1 cellular context compared by ENCODE assay signal in genomic region chr1:10690484-10690883, GRCh38.
A peak's percentile ranks its signal among the peaks of the same experiment; 100 is the strongest.
TF ChIP-seq lines count a peak whose summit lies in the region.

No MANE protein-coding gene starts in this region.

TF ChIP-seq in K562, 482 proteins besides CTCF, POLR2A, EP300 and RAD21 (continued from another document and continues in another):
- no peak for TF ChIP-seq CC2D1A (IDR thresholded peaks at IDR 0.05)
- TF ChIP-seq, protein P1, sequence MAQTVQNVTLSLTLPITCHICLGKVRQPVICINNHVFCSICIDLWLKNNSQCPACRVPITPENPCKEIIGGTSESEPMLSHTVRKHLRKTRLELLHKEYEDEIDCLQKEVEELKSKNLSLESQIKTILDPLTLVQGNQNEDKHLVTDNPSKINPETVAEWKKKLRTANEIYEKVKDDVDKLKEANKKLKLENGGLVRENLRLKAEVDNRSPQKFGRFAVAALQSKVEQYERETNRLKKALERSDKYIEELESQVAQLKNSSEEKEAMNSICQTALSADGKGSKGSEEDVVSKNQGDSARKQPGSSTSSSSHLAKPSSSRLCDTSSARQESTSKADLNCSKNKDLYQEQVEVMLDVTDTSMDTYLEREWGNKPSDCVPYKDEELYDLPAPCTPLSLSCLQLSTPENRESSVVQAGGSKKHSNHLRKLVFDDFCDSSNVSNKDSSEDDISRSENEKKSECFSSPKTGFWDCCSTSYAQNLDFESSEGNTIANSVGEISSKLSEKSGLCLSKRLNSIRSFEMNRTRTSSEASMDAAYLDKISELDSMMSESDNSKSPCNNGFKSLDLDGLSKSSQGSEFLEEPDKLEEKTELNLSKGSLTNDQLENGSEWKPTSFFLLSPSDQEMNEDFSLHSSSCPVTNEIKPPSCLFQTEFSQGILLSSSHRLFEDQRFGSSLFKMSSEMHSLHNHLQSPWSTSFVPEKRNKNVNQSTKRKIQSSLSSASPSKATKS (CRISPR knock-in tag; IDR thresholded peaks at IDR 0.05), result no peak
- TF ChIP-seq ASH1L (IDR thresholded peaks at IDR 0.05; ENCODE audit: borderline replicate concordance, low read depth, partially characterized antibody), result no peak
- peak; percentile 91 for TF ChIP-seq NR2C1 (IDR thresholded peaks at IDR 0.05)
- peak; percentile 95 for TF ChIP-seq NR2C1 (tag; IDR thresholded peaks at IDR 0.05)
- no peak for TF ChIP-seq SRF (CRISPR knock-in tag; IDR thresholded peaks at IDR 0.05)
- TF ChIP-seq ZKSCAN8 (CRISPR knock-in tag; IDR thresholded peaks at IDR 0.05), result no peak
- no peak for TF ChIP-seq ZNF41 (CRISPR knock-in tag; conservative IDR thresholded peaks at IDR 0.05)
- peak in 1 of 3 experiments; percentile 15 for TF ChIP-seq YY1 (IDR thresholded peaks at IDR 0.05; ENCODE audit: borderline replicate concordance in 1 of 3, control insufficient read depth in 1 of 3, extremely low read depth in 1 of 3, insufficient read depth in 3 of 3, insufficient read length in 1 of 3, insufficient replicate concordance in 2 of 3, low read depth in 1 of 3, low read length in 2 of 3)
- TF ChIP-seq, protein P2, sequence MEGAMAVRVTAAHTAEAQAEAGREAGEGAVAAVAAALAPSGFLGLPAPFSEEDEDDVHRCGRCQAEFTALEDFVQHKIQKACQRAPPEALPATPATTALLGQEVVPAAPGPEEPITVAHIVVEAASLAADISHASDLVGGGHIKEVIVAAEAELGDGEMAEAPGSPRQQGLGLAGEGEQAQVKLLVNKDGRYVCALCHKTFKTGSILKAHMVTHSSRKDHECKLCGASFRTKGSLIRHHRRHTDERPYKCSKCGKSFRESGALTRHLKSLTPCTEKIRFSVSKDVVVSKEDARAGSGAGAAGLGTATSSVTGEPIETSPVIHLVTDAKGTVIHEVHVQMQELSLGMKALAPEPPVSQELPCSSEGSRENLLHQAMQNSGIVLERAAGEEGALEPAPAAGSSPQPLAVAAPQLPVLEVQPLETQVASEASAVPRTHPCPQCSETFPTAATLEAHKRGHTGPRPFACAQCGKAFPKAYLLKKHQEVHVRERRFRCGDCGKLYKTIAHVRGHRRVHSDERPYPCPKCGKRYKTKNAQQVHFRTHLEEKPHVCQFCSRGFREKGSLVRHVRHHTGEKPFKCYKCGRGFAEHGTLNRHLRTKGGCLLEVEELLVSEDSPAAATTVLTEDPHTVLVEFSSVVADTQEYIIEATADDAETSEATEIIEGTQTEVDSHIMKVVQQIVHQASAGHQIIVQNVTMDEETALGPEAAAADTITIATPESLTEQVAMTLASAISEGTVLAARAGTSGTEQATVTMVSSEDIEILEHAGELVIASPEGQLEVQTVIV (CRISPR knock-in tag; IDR thresholded peaks at IDR 0.05; ENCODE audit: borderline replicate concordance), result no peak
- no peak; a peak in 1 of 4 replicates for TF ChIP-seq NRF1 (conservative IDR thresholded peaks at IDR 0.05 in 1 of 2, IDR thresholded peaks at IDR 0.05 in 1 of 2)
- TF ChIP-seq RBM34 (IDR thresholded peaks at IDR 0.05; ENCODE audit: borderline replicate concordance, insufficient read depth, low read length), result no peak
- no peak for TF ChIP-seq HEY1 (CRISPR knock-in tag; IDR thresholded peaks at IDR 0.05; ENCODE audit: borderline replicate concordance)
- TF ChIP-seq NFATC3 (IDR thresholded peaks at IDR 0.05), result no peak
- no peak for TF ChIP-seq SMARCA5 (IDR thresholded peaks at IDR 0.05)
- TF ChIP-seq TOE1 (IDR thresholded peaks at IDR 0.05; ENCODE audit: borderline replicate concordance), result no peak
- TF ChIP-seq TOE1 (CRISPR knock-in tag; IDR thresholded peaks at IDR 0.05; ENCODE audit: borderline replicate concordance, low read depth), result no peak
- no peak for TF ChIP-seq DEAF1 (CRISPR knock-in tag; IDR thresholded peaks at IDR 0.05)
- TF ChIP-seq, protein P3, sequence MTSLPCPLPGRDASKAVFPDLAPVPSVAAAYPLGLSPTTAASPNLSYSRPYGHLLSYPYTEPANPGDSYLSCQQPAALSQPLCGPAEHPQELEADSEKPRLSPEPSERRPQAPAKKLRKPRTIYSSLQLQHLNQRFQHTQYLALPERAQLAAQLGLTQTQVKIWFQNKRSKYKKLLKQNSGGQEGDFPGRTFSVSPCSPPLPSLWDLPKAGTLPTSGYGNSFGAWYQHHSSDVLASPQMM (CRISPR knock-in tag; IDR thresholded peaks at IDR 0.05), result no peak
- TF ChIP-seq PRMT5 (CRISPR knock-in tag; IDR thresholded peaks at IDR 0.05), result no peak
- TF ChIP-seq SP1 (CRISPR knock-in tag; IDR thresholded peaks at IDR 0.05), result no peak
- no peak for TF ChIP-seq HMBOX1 (IDR thresholded peaks at IDR 0.05)
- TF ChIP-seq ZNF263 (CRISPR knock-in tag; IDR thresholded peaks at IDR 0.05; ENCODE audit: borderline replicate concordance), result no peak
- TF ChIP-seq, protein P4, sequence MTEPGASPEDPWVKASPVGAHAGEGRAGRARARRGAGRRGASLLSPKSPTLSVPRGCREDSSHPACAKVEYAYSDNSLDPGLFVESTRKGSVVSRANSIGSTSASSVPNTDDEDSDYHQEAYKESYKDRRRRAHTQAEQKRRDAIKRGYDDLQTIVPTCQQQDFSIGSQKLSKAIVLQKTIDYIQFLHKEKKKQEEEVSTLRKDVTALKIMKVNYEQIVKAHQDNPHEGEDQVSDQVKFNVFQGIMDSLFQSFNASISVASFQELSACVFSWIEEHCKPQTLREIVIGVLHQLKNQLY (CRISPR knock-in tag; conservative IDR thresholded peaks at IDR 0.05), result no peak
- TF ChIP-seq GABPB1 (CRISPR knock-in tag; IDR thresholded peaks at IDR 0.05), result 0 out of 2 replicates have a peak, but pooled peaks have one; percentile 19
- no peak for TF ChIP-seq POLR2AphosphoS2 (IDR thresholded peaks at IDR 0.05; ENCODE audit: low read length)
- no peak for TF ChIP-seq ID3 (CRISPR knock-in tag; IDR thresholded peaks at IDR 0.05)
- TF ChIP-seq ID3 (tag; IDR thresholded peaks at IDR 0.05), result peak; percentile 50
- TF ChIP-seq SIN3B (IDR thresholded peaks at IDR 0.05; ENCODE audit: low read depth), result no peak
- peak; percentile 62; the same call in 1 of the 2 replicates for TF ChIP-seq ESRRA (IDR thresholded peaks at IDR 0.05; ENCODE audit: borderline replicate concordance, low read depth)
- 0 out of 2 replicates have a peak, but pooled peaks have one; percentile 46 for TF ChIP-seq ZNF583 (CRISPR knock-in tag; IDR thresholded peaks at IDR 0.05)
- TF ChIP-seq MITF (IDR thresholded peaks at IDR 0.05), result no peak
- TF ChIP-seq MAX (CRISPR knock-in tag; IDR thresholded peaks at IDR 0.05), result peak; percentile 87
- peak; percentile 79 to 85 for TF ChIP-seq E2F6 (IDR thresholded peaks at IDR 0.05; ENCODE audit: borderline replicate concordance in 1 of 2, extremely low read depth in 1 of 2, insufficient read depth in 1 of 2, insufficient read length in 1 of 2, low read depth in 1 of 2, low read length in 1 of 2, poor library complexity in 1 of 2, severe bottlenecking in 1 of 2)
- TF ChIP-seq RBFOX2 (IDR thresholded peaks at IDR 0.05; ENCODE audit: low read depth, low read length), result 0 out of 2 replicates have a peak, but pooled peaks have one; percentile 17
- TF ChIP-seq ELK3 (CRISPR knock-in tag; IDR thresholded peaks at IDR 0.05), result no peak
- TF ChIP-seq RB1 (IDR thresholded peaks at IDR 0.05; ENCODE audit: low read depth), result 0 out of 2 replicates have a peak, but pooled peaks have one; percentile 15
- TF ChIP-seq TFAP4 (CRISPR knock-in tag; IDR thresholded peaks at IDR 0.05; ENCODE audit: borderline replicate concordance), result peak; percentile 56; the same call in 1 of the 2 replicates
- no peak for TF ChIP-seq NR4A1 (CRISPR knock-in tag; IDR thresholded peaks at IDR 0.05)
- TF ChIP-seq NR4A1 (tag; IDR thresholded peaks at IDR 0.05), result no peak
- no peak for TF ChIP-seq BACH1 (tag; IDR thresholded peaks at IDR 0.05)
- no peak for TF ChIP-seq POLR2B (IDR thresholded peaks at IDR 0.05; ENCODE audit: low read depth, partially characterized antibody)
- TF ChIP-seq CTBP1 (IDR thresholded peaks at IDR 0.05; ENCODE audit: borderline replicate concordance), result 0 out of 2 replicates have a peak, but pooled peaks have one; percentile 41
- TF ChIP-seq, protein P5, sequence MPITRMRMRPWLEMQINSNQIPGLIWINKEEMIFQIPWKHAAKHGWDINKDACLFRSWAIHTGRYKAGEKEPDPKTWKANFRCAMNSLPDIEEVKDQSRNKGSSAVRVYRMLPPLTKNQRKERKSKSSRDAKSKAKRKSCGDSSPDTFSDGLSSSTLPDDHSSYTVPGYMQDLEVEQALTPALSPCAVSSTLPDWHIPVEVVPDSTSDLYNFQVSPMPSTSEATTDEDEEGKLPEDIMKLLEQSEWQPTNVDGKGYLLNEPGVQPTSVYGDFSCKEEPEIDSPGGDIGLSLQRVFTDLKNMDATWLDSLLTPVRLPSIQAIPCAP (CRISPR knock-in tag; IDR thresholded peaks at IDR 0.05; ENCODE audit: borderline replicate concordance), result no peak
- no peak for TF ChIP-seq ZNF696 (CRISPR knock-in tag; conservative IDR thresholded peaks at IDR 0.05)
- TF ChIP-seq, protein P6, sequence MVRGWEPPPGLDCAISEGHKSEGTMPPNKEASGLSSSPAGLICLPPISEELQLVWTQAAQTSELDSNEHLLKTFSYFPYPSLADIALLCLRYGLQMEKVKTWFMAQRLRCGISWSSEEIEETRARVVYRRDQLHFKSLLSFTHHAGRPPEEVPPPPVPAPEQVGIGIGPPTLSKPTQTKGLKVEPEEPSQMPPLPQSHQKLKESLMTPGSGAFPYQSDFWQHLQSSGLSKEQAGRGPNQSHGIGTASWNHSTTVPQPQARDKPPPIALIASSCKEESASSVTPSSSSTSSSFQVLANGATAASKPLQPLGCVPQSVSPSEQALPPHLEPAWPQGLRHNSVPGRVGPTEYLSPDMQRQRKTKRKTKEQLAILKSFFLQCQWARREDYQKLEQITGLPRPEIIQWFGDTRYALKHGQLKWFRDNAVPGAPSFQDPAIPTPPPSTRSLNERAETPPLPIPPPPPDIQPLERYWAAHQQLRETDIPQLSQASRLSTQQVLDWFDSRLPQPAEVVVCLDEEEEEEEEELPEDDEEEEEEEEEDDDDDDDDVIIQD (CRISPR knock-in tag; IDR thresholded peaks at IDR 0.05), result no peak
- TF ChIP-seq ZNF76 (CRISPR knock-in tag; IDR thresholded peaks at IDR 0.05; ENCODE audit: borderline replicate concordance), result no peak
- no peak for TF ChIP-seq FOXA1 (IDR thresholded peaks at IDR 0.05; ENCODE audit: borderline replicate concordance)
- no peak for TF ChIP-seq EP400 (IDR thresholded peaks at IDR 0.05)
